Comparison of ENCODE assay signal across 21 cellular contexts in genomic region chr6:166104107-166104506, GRCh38.
"Had no signal": no experiment of that assay in that cellular context is flagged by ENCODE, and none has a peak within 500 bp of the region (broad histone marks: within the 10 kb centered on the region; RNA-seq: fewer than 3 reads in every experiment).

No MANE protein-coding gene starts in this region.

- H3K36me3 ChIP-seq: gastrocnemius medialis, heart right ventricle, right lobe of liver, spleen, tibial nerve had no signal

- H3K4me1 Mint-ChIP-seq: nephron progenitor cell had no signal

- H3K4me3 ChIP-seq: gastrocnemius medialis, heart right ventricle, psoas muscle, right lobe of liver, spleen, tibial nerve had no signal

- H3K36me3 Mint-ChIP-seq: activated naive CD4-positive, alpha-beta T cell treated with anti-CD3 and anti-CD28 coated beads, Interleukin-2, amount 50 U/mL, for 72 hours had no signal

- H3K27ac ChIP-seq: epithelial cell of prostate, gastrocnemius medialis, heart right ventricle, psoas muscle, right lobe of liver, spleen, tibial nerve had no signal

- H3K4me3 Mint-ChIP-seq: activated T-cell treated with anti-CD3 and anti-CD28 coated beads, Interleukin-2, amount 50 U/mL, for 4 hours; effector memory CD8-positive, alpha-beta T cell; nephron progenitor cell; stimulated activated naive B cell treated with anti-CD40 and anti-IgM and Interleukin-4, amounts not matched to agents 10 μg/mL and 1 μg/mL and 100 μg/mL, for 72 hours had no signal

- H3K9me3 ChIP-seq: gastrocnemius medialis, right lobe of liver had no signal

- DNase-seq: activated CD4-positive, alpha-beta T cell treated with anti-CD3 and anti-CD28 coated beads, Interleukin-2, amount 50 U/mL, for 48 hours; activated CD4-positive, CD25-positive, alpha-beta regulatory T cell treated with anti-CD3 and anti-CD28 coated beads, Interleukin-2, amount 50 U/mL, for 72 hours; activated effector memory CD4-positive, alpha-beta T cell treated with anti-CD3 and anti-CD28 coated beads, Interleukin-2, amount 50 U/mL, for 16 hours; activated T-cell treated with anti-CD3 and anti-CD28 coated beads, Interleukin-2, amount 50 U/mL, for 4 hours; amygdala; caudate nucleus; effector memory CD8-positive, alpha-beta T cell; gastrocnemius medialis; heart right ventricle; left ventricle myocardium superior; mesendoderm; nephron progenitor cell; psoas muscle; right lobe of liver; spleen; stimulated activated CD4-positive, alpha-beta T cell treated with anti-CD3 and anti-CD28 coated beads, Interleukin-2, amount 100 ng/mL, for 24 hours; stimulated activated naive B cell treated with anti-CD40 and anti-IgM and Interleukin-4, amounts not matched to agents 10 μg/mL and 1 μg/mL and 100 μg/mL, for 72 hours; T-helper 9 cell had no signal

- H3K27me3 ChIP-seq: gastrocnemius medialis, right lobe of liver, tibial nerve had no signal

- H3K27ac Mint-ChIP-seq: activated naive CD4-positive, alpha-beta T cell treated with anti-CD3 and anti-CD28 coated beads, Interleukin-2, amount 50 U/mL, for 72 hours; effector memory CD8-positive, alpha-beta T cell; nephron progenitor cell; stimulated activated naive B cell treated with anti-CD40 and anti-IgM and Interleukin-4, amounts not matched to agents 10 μg/mL and 1 μg/mL and 100 μg/mL, for 72 hours had no signal

- H3K4me1 ChIP-seq: gastrocnemius medialis, psoas muscle, right lobe of liver, tibial nerve had no signal
